Comparison of ENCODE assay signal across 8 cellular contexts in the genomic region with DNA sequence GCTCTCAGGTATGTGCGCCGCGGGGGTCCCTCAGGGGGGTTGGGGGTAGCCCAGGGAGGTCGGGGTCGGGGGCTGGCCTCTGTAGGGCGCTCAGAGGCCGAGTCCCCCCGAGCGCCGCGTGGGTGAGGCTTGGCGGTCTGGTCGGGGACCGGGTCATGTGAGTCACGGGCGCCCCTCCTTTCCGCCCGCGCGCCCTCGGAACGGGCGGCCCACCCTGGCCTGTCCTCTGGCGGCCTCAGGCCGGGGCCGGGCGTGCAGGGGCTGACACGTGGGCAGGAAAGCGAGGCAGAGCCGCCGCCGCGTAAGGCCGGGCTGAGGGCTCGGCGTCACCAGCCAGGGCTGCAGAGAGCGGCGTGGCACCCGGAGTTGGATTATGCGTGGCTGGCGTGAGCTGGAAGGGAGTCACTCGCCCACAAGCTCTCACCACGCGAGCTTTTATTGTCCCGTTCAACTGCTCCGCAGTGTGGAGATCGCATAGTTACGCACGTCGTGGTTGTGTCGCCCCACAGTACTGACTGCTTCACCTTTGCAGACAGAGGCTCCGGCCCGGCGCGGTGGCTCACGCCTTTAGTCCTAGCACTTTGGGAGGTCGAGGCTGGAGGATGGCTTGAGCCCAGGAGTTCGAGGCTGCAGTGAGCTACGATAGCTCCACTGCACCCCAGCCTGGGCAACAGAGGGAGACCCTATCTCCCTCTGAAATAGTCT. TPM values are rescaled to one million over a fixed set of nuclear protein-coding genes. Genes with fewer than 3 reads are reported as not detected.
A peak's percentile ranks its signal among the peaks of the same experiment; 100 is the strongest.
DNase-seq lines count a peak whose midpoint lies in the region; ATAC-seq, FAIRE-seq and TF ChIP-seq lines count a peak whose summit lies in the region.

No MANE protein-coding gene starts in this region.

- no peaks in the 10 kb centered on the region for H3K9me2 ChIP-seq in SU-DHL-6 (replicated peaks; ENCODE audit: insufficient read depth, low read length)

- peaks cover 65% of the 10 kb centered on the region for H3K79me2 ChIP-seq in SU-DHL-6 (ENCODE audit: insufficient read depth, low read length)

- peak overlapping the region; percentile 67 for H3K4me3 ChIP-seq in SU-DHL-6 (ENCODE audit: insufficient read depth, low read length, poor library complexity, severe bottlenecking)
- peak overlapping the region; percentile 64 to 92 (median 78) for H3K4me3 ChIP-seq in heart left ventricle
- H3K4me3 ChIP-seq in upper lobe of right lung, result peak overlapping the region; percentile 74

- FAIRE-seq in HTR-8/SVneo (lab: Jason Lieb, UNC), result peak; percentile 65

- no peaks in the 10 kb centered on the region for H3K27me3 ChIP-seq in SU-DHL-6 (ENCODE audit: low read length)
- H3K27me3 ChIP-seq in heart left ventricle, result no peaks in the 10 kb centered on the region
- H3K27me3 ChIP-seq in upper lobe of right lung, result no peaks in the 10 kb centered on the region

- H3K9me3 ChIP-seq in SU-DHL-6 (ENCODE audit: insufficient read depth, low read length) (no peaks in the 10 kb centered on the region; the same call in 1 of the 2 replicates), heart left ventricle (peaks cover 0 to 4% (median 0%) of the 10 kb centered on the region in 12 donors), upper lobe of right lung (no peaks in the 10 kb centered on the region)

- ATAC-seq in GM21381 (IDR thresholded peaks at IDR 0.05; ENCODE audit: unreplicated experiment) (peak; percentile 57), heart left ventricle (peak; percentile 80 to 94 (median 88)), upper lobe of right lung (peak; percentile 87)

- TF ChIP-seq CTCF in SU-DHL-6 (IDR thresholded peaks at IDR 0.05; ENCODE audit: insufficient read depth, low read length, poor library complexity, severe bottlenecking) (no peak), heart left ventricle (IDR thresholded peaks at IDR 0.05) (peak in 1 of 12 donors; percentile 1), upper lobe of right lung (IDR thresholded peaks at IDR 0.05) (no peak)

- peaks cover 14% of the 10 kb centered on the region; the same call in 1 of the 2 replicates for H3F3A ChIP-seq in SU-DHL-6 (ENCODE audit: insufficient read depth)

- H3K4me2 ChIP-seq in SU-DHL-6 (ENCODE audit: low read depth, low read length, poor library complexity, severe bottlenecking), result peak overlapping the region; percentile 78

- intact Hi-C loops in heart left ventricle (cut with DNase I), result loop anchor here in 2 of 10 donors (10.0 kb wide), 1 partner anchor 121 kb away; no protein-coding TSS in a partner anchor
- intact Hi-C loops in posterior vena cava (cut with DNase I), result loop anchor here in 1 of 2 donors (10.0 kb wide), 1 partner anchor 121 kb away; no protein-coding TSS in a partner anchor
- intact Hi-C loops in upper lobe of right lung (cut with DNase I), result no loop called here

- peaks cover 0 to 49% (median 28%) of the 10 kb centered on the region in 12 donors for H3K4me1 ChIP-seq in heart left ventricle
- H3K4me1 ChIP-seq in upper lobe of right lung, result peaks cover 35% of the 10 kb centered on the region

- H2AFZ ChIP-seq in SU-DHL-6 (ENCODE audit: low read depth, low read length, severe bottlenecking), result peak overlapping the region; percentile 77

- WGBS in heart left ventricle, 4 donors, result 1 to 3% (median 2%) methylated on average over 15 to 59 of the region's 59 CpGs

- peaks cover 21% of the 10 kb centered on the region for H3K36me3 ChIP-seq in SU-DHL-6 (ENCODE audit: low read length)
- H3K36me3 ChIP-seq in heart left ventricle, result peaks cover 0 to 27% (median 9%) of the 10 kb centered on the region in 9 donors
- no peaks in the 10 kb centered on the region for H3K36me3 ChIP-seq in upper lobe of right lung

- peak; percentile 93 for DNase-seq in DMS53 (lab: John Stamatoyannopoulos, UW)
- peak; percentile 75 for DNase-seq in HTR-8/SVneo (ENCODE audit: insufficient read length, low spot score)
- peak; percentile 48 for DNase-seq in activated naive CD8-positive, alpha-beta T cell treated with anti-CD3 and anti-CD28 coated beads, Interleukin-2, amount 50 U/mL, for 16 hours (ENCODE audit: low read depth, low spot score)
- DNase-seq in heart left ventricle, result peak; percentile 83 to 93 (median 91)
- peak; percentile 97 for DNase-seq in posterior vena cava (ENCODE audit: low spot score)
- peak; percentile 95 for DNase-seq in upper lobe of right lung

- H3K27ac ChIP-seq in SU-DHL-6 (ENCODE audit: low read depth, low read length) (peak overlapping the region; percentile 92), heart left ventricle (peak overlapping the region; percentile 92 to 99 (median 98)), upper lobe of right lung (peak overlapping the region; percentile 99)

- H4K20me1 ChIP-seq in SU-DHL-6 (ENCODE audit: low read depth, low read length), result peaks cover 17% of the 10 kb centered on the region

- H3K9ac ChIP-seq in SU-DHL-6 (ENCODE audit: low read length), result peak overlapping the region; percentile 87

- TF ChIP-seq POLR2A in heart left ventricle (IDR thresholded peaks at IDR 0.05), result peak in 1 of 2 donors; percentile 32

RNA-seq across cellular contexts. Expression of gene SHLD2, which starts 0.4 kb away (rescaled TPM):
- total RNA-seq in heart left ventricle (10 to 100 TPM in 6 of 9 donors, 1 to 10 TPM in 3; 7.1 to 17.7 (median 10.3) TPM), posterior vena cava (10 to 100 TPM; 35.1 to 35.8 TPM), upper lobe of right lung (23.7 TPM)
- 10 to 100 TPM in 1 of 2 donors, 1 to 10 TPM in 1; 4.3 to 16.6 TPM for polyA plus RNA-seq in heart left ventricle

RNA-seq across cellular contexts. Expression of gene GLUD1, which starts 0.8 kb away (rescaled TPM):
- total RNA-seq in heart left ventricle (100 to 1,000 TPM in 7 of 9 donors, 10 to 100 TPM in 2; 93.0 to 138 (median 115) TPM), posterior vena cava (100 to 1,000 TPM; 126 to 138 TPM), upper lobe of right lung (120 TPM)
- polyA plus RNA-seq in heart left ventricle, result 10 to 100 TPM; 42.9 to 88.5 TPM

Comparison
In these comparisons a context has a peak if more than half of its experiments do, and no peak if none do; other contexts are left out.
1. Peak in every context shown above with its lines: DNase-seq, ATAC-seq, H3K4me3 ChIP-seq and H3K27ac ChIP-seq.